18 cellular contexts compared by ENCODE assay signal in the genomic region with DNA sequence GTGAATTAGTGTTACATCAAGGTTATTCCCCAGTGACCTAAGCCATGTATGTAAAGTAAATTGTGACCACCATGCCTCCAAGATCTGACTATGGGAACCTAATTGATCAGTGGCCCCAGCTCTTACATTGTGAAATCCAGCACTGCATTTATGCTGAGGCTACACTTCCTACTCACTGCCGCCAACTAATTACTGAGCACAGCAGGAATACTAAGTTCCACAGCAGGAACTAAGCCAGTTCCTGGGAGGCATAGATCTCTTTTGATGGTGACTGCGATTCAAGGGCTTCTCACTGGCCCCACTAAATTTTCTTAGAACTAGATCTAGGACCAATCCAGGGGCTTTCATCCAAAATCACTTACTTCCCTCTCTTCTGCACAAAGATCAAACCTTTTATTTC. TPM values are rescaled to one million over a fixed set of nuclear protein-coding genes. Genes with fewer than 3 reads are reported as not detected.
DNase-seq lines count a peak whose midpoint lies in the region; ATAC-seq and TF ChIP-seq lines count a peak whose summit lies in the region.
"Had no signal": no experiment of that assay in that cellular context is flagged by ENCODE, and none has a peak within 500 bp of the region (broad histone marks: within the 10 kb centered on the region; RNA-seq: fewer than 3 reads in every experiment).

No MANE protein-coding gene starts in this region.

- no peak for ATAC-seq in GM18861 (IDR thresholded peaks at IDR 0.05; ENCODE audit: unreplicated experiment)
- no peak for ATAC-seq in HG02571 (IDR thresholded peaks at IDR 0.05; ENCODE audit: unreplicated experiment)
- ATAC-seq: T-helper 17 cell had no signal

- POLR2A ChIA-PET in A673 (lab: Charles Lee; ENCODE audit: low non-redundant PET), result interaction anchor here (0.6 kb wide), 1 partner anchor 530 kb away, joined by 4 read pairs; no protein-coding TSS in a partner anchor

- CTCF ChIA-PET in A673 (lab: Charles Lee), result no interaction called here

- intact Hi-C loops in A673 (cut with micrococcal nuclease; ENCODE audit: unreplicated experiment), result no loop called here

- no peak overlapping the region for H3K4me3 ChIP-seq in A673 (ENCODE audit: low read depth, low read length, poor library complexity, severe bottlenecking)
- no peak overlapping the region for H3K4me3 ChIP-seq in HUES48 (ENCODE audit: low read depth, low read length)

- TF ChIP-seq CTCF in A673 (conservative IDR thresholded peaks at IDR 0.05; ENCODE audit: low read depth, low read length), result no peak

- DNase-seq in A673 (ENCODE audit: low spot score) (peak; percentile 72), NCI-H345 treated with DMSO at 0.1 percent for 48 hours (lab: John Stamatoyannopoulos, UW; ENCODE audit: unreplicated experiment) (peak; percentile 15), astrocyte of the hippocampus (ENCODE audit: low read depth, low spot score) (peak; percentile 1), nucleus accumbens (lab: John Stamatoyannopoulos, UW) (no peak), NCI-H82 treated with DMSO at 0.1 percent for 48 hours (lab: John Stamatoyannopoulos, UW; ENCODE audit: unreplicated experiment) (no peak)
- DNase-seq: EL, HCEC 1CT, KBM-7, NCI-H1436 treated with DMSO at 0.1 percent for 48 hours, NCI-H510A, OCI-M1, SHP77 treated with DMSO at 0.1 percent for 48 hours, T-helper 17 cell had no signal

- no peak overlapping the region for H3K9ac ChIP-seq in HUES48 (ENCODE audit: low read depth, low read length)

- H3K36me3 ChIP-seq in A673 (ENCODE audit: insufficient read depth, low read length, poor library complexity, severe bottlenecking) (no peaks in the 10 kb centered on the region), HUES48 (ENCODE audit: control insufficient read depth, insufficient read depth, low read length) (no peaks in the 10 kb centered on the region)

- H3K27me3 ChIP-seq in A673 (replicated peaks; ENCODE audit: insufficient read depth, low read depth, low read length, poor library complexity) (no peaks in the 10 kb centered on the region), HUES48 (ENCODE audit: control insufficient read depth, insufficient read depth, low read length) (no peaks in the 10 kb centered on the region)

- BruUV-seq in A673 (replicated peaks; lab: Mats Ljungman, UMichigan), result no TSS peak

- H3K9me3 ChIP-seq in A673 (ENCODE audit: low read depth, low read length, poor library complexity, severe bottlenecking), result no peaks in the 10 kb centered on the region
- H3K9me3 ChIP-seq in HUES48 (ENCODE audit: control insufficient read depth, insufficient read depth, low read length), result no peaks in the 10 kb centered on the region

- peaks cover 12% of the 10 kb centered on the region for H3K4me1 ChIP-seq in A673 (ENCODE audit: insufficient read depth, low read length, poor library complexity, severe bottlenecking)
- peaks cover 18% of the 10 kb centered on the region for H3K4me1 ChIP-seq in HUES48 (ENCODE audit: control insufficient read depth, insufficient read depth, low read length)

- H3K27ac ChIP-seq in A673 (ENCODE audit: low read depth, low read length, poor library complexity, severe bottlenecking) (no peak overlapping the region), HUES48 (ENCODE audit: low read depth, low read length) (peak overlapping the region; percentile 39)
- H3K27ac ChIP-seq: C4-2B had no signal

RNA-seq across cellular contexts. Expression of a gene that starts 45.9 kb away (rescaled TPM):
- 0.66 and 0.80 TPM in 2 replicates for total RNA-seq in A673 (2021)
- total RNA-seq: RPMI7951, T-helper 17 cell had no signal

Comparison
In these comparisons a context has a peak if more than half of its experiments do, and no peak if none do; other contexts are left out.
1. DNase-seq: peak in A673 (single experiment), NCI-H345 treated with DMSO at 0.1 percent for 48 hours (single experiment) and astrocyte of the hippocampus (single experiment); none in nucleus accumbens (0 of 56) and NCI-H82 treated with DMSO at 0.1 percent for 48 hours (single experiment).